In genomic region chr5:134526483-134527155, GRCh38 we compare ENCODE assay signal across 8 cellular contexts. TPM values are rescaled to one million over a fixed set of nuclear protein-coding genes. Genes with fewer than 3 reads are reported as not detected.
DNase-seq lines count a peak whose midpoint lies in the region; ATAC-seq and TF ChIP-seq lines count a peak whose summit lies in the region.

No MANE protein-coding gene starts in this region.

- 0% methylated on average over 27 to 61 of the region's 61 CpGs for WGBS in endodermal cell (ENCODE audit: insufficient coverage in 1 of 2, insufficient read length in 1 of 2), 2 experiments

- DNase-seq in NK-92 treated with Interleukin-12 subunit alpha and Interleukin-12 subunit beta, amount 100 ng/mL, for 24 hours (lab: John Stamatoyannopoulos, UW), result peak; percentile 84
- DNase-seq in NK-92 (lab: John Stamatoyannopoulos, UW; ENCODE audit: unreplicated experiment) (no peak), NCI-H345 treated with DMSO at 0.1 percent for 48 hours (lab: John Stamatoyannopoulos, UW; ENCODE audit: unreplicated experiment) (peak; percentile 64), endodermal cell (peak; percentile 97), midbrain (lab: John Stamatoyannopoulos, UW) (peak; percentile 68)
- peak; percentile 84 for DNase-seq in activated CD8-positive, alpha-beta T cell treated with anti-CD3 and anti-CD28 coated beads, Interleukin-2, amount 10 ng/mL, durations not matched to agents 7 days and 5 days
- peak; percentile 73 to 80 for DNase-seq in stimulated activated CD8-positive, alpha-beta memory T cell treated with anti-CD3 and anti-CD28 coated beads, Interleukin-15, amount 100 ng/mL, for 48 hours (ENCODE audit: low read depth in 2 of 2)

- H3K4me3 ChIP-seq in endodermal cell (ENCODE audit: low read length), result peak overlapping the region; percentile 80

- H3K9me3 Mint-ChIP-seq in activated CD8-positive, alpha-beta T cell treated with anti-CD3 and anti-CD28 coated beads, Interleukin-2, amount 10 ng/mL, durations not matched to agents 7 days and 5 days (ENCODE audit: insufficient read depth), result no peaks in the 10 kb centered on the region
- no peaks in the 10 kb centered on the region for H3K9me3 Mint-ChIP-seq in endodermal cell

- POLR2A ChIA-PET in activated CD8-positive, alpha-beta T cell treated with anti-CD3 and anti-CD28 coated beads, Interleukin-2, amount 10 ng/mL, durations not matched to agents 7 days and 5 days (lab: Charles Lee), result interaction anchor here (0.6 to 6.4 kb wide), 23 partner anchors 11 to 388 kb away, joined by 3 to 45 read pairs (median 5); partner anchors contain the start of genes CDKL3, CDKN2AIPNL, PPP2CA and SKP1

- peak overlapping the region; percentile 69 for H3K9ac ChIP-seq in endodermal cell (ENCODE audit: extremely low read depth, low read length, poor library complexity, severe bottlenecking)

- CTCF ChIA-PET in activated CD8-positive, alpha-beta T cell treated with anti-CD3 and anti-CD28 coated beads, Interleukin-2, amount 10 ng/mL, durations not matched to agents 7 days and 5 days (lab: Charles Lee), result interaction anchor here (0.8 to 4.5 kb wide), 17 partner anchors 11 to 300 kb away, joined by 3 to 34 read pairs (median 5); partner anchors contain the start of genes CDKN2AIPNL and PPP2CA

- H3K27ac Mint-ChIP-seq in activated CD8-positive, alpha-beta T cell treated with anti-CD3 and anti-CD28 coated beads, Interleukin-2, amount 10 ng/mL, durations not matched to agents 7 days and 5 days, result peak overlapping the region; percentile 93
- H3K27ac Mint-ChIP-seq in endodermal cell, result peak overlapping the region; percentile 98

- H3K36me3 ChIP-seq in endodermal cell (ENCODE audit: control insufficient read depth, insufficient read depth, low read length), result no peaks in the 10 kb centered on the region

- peaks cover 23% of the 10 kb centered on the region for H3K4me1 ChIP-seq in endodermal cell (ENCODE audit: control insufficient read depth, insufficient read depth, low read length)

- H3K36me3 Mint-ChIP-seq in activated CD8-positive, alpha-beta T cell treated with anti-CD3 and anti-CD28 coated beads, Interleukin-2, amount 10 ng/mL, durations not matched to agents 7 days and 5 days (ENCODE audit: low read depth), result peaks cover 5% of the 10 kb centered on the region
- no peaks in the 10 kb centered on the region for H3K36me3 Mint-ChIP-seq in endodermal cell (ENCODE audit: low read depth)

- H3K9me3 ChIP-seq in endodermal cell (ENCODE audit: control insufficient read depth, low read length), result no peaks in the 10 kb centered on the region

- H3K27me3 ChIP-seq in endodermal cell (ENCODE audit: control insufficient read depth, insufficient read depth, low read length, poor library complexity, severe bottlenecking), result no peaks in the 10 kb centered on the region

- peaks cover 5% of the 10 kb centered on the region for H3K27me3 Mint-ChIP-seq in activated CD8-positive, alpha-beta T cell treated with anti-CD3 and anti-CD28 coated beads, Interleukin-2, amount 10 ng/mL, durations not matched to agents 7 days and 5 days (ENCODE audit: low read depth)
- H3K27me3 Mint-ChIP-seq in endodermal cell (ENCODE audit: insufficient read depth), result no peaks in the 10 kb centered on the region

- peak overlapping the region; percentile 88 for H3K4me3 Mint-ChIP-seq in activated CD8-positive, alpha-beta T cell treated with anti-CD3 and anti-CD28 coated beads, Interleukin-2, amount 10 ng/mL, durations not matched to agents 7 days and 5 days
- peak overlapping the region; percentile 89 for H3K4me3 Mint-ChIP-seq in endodermal cell

- ATAC-seq in HG02938 (IDR thresholded peaks at IDR 0.05; ENCODE audit: unreplicated experiment), result peak; percentile 25
- peak; percentile 37 for ATAC-seq in activated CD8-positive, alpha-beta T cell treated with anti-CD3 and anti-CD28 coated beads, Interleukin-2, amount 10 ng/mL, durations not matched to agents 7 days and 5 days

- peak; percentile 77 for TF ChIP-seq CTCF in endodermal cell (conservative IDR thresholded peaks at IDR 0.05)

- peaks cover 36% of the 10 kb centered on the region for H3K4me1 Mint-ChIP-seq in activated CD8-positive, alpha-beta T cell treated with anti-CD3 and anti-CD28 coated beads, Interleukin-2, amount 10 ng/mL, durations not matched to agents 7 days and 5 days (ENCODE audit: low read depth)
- peaks cover 35% of the 10 kb centered on the region for H3K4me1 Mint-ChIP-seq in endodermal cell

- no peak overlapping the region for H3K27ac ChIP-seq in endodermal cell (ENCODE audit: low read depth, low read length)

RNA-seq across cellular contexts. Expression of gene JADE2, which starts 1.1 kb away (rescaled TPM):
- 10 to 100 TPM; 79.9 to 86.0 TPM for total RNA-seq in activated CD8-positive, alpha-beta T cell treated with anti-CD3 and anti-CD28 coated beads, Interleukin-2, amount 10 ng/mL, durations not matched to agents 7 days and 5 days
- total RNA-seq in endodermal cell, result 10 to 100 TPM; 33.9 to 51.9 TPM
- polyA plus RNA-seq in endodermal cell (2013, experiment 1 of 2), result 4.3 TPM
- polyA plus RNA-seq in endodermal cell (2013, experiment 2 of 2), result 4.5 TPM
